8 cellular contexts compared by ENCODE assay signal in genomic region chr10:62852961-62853702, GRCh38. TPM values are rescaled to one million over a fixed set of nuclear protein-coding genes. Genes with fewer than 3 reads are reported as not detected.
A peak's percentile ranks its signal among the peaks of the same experiment; 100 is the strongest.
DNase-seq lines count a peak whose midpoint lies in the region; ATAC-seq, FAIRE-seq and TF ChIP-seq lines count a peak whose summit lies in the region.

No MANE protein-coding gene starts in this region.

- no peak for FAIRE-seq in RCC 7860 (lab: Jason Lieb, UNC)

- peak overlapping the region; percentile 96 for H3K27ac Mint-ChIP-seq in activated naive CD8-positive, alpha-beta T cell treated with anti-CD3 and anti-CD28 coated beads, Interleukin-2, amount 50 U/mL, for 24 hours

- H3K9me3 Mint-ChIP-seq in activated naive CD8-positive, alpha-beta T cell treated with anti-CD3 and anti-CD28 coated beads, Interleukin-2, amount 50 U/mL, for 24 hours = peaks cover 12% of the 10 kb centered on the region

- ATAC-seq in GM18499 (IDR thresholded peaks at IDR 0.05; ENCODE audit: insufficient read depth, unreplicated experiment) (peak; percentile 51), GM21390 (IDR thresholded peaks at IDR 0.05; ENCODE audit: unreplicated experiment) (peak; percentile 69), HG03442 (IDR thresholded peaks at IDR 0.05; ENCODE audit: unreplicated experiment) (peak; percentile 70)
- peak; percentile 70 for ATAC-seq in activated naive CD8-positive, alpha-beta T cell treated with anti-CD3 and anti-CD28 coated beads, Interleukin-2, amount 50 U/mL, for 24 hours

- no peaks in the 10 kb centered on the region for H3K36me3 ChIP-seq in brain microvascular endothelial cell (replicated peaks)

- in situ Hi-C loops in brain microvascular endothelial cell (cut with HindIII; ENCODE audit: low pct_ligation_motif_present, low sequenced_read_pairs) = no loop called here

- H3K4me1 Mint-ChIP-seq in activated naive CD8-positive, alpha-beta T cell treated with anti-CD3 and anti-CD28 coated beads, Interleukin-2, amount 50 U/mL, for 24 hours = peaks cover 72% of the 10 kb centered on the region

- H3K27me3 Mint-ChIP-seq in activated naive CD8-positive, alpha-beta T cell treated with anti-CD3 and anti-CD28 coated beads, Interleukin-2, amount 50 U/mL, for 24 hours = peaks cover 5% of the 10 kb centered on the region

- peak; percentile 65 for DNase-seq in activated naive CD8-positive, alpha-beta T cell treated with anti-CD3 and anti-CD28 coated beads, Interleukin-2, amount 50 U/mL, for 24 hours
- DNase-seq in brain microvascular endothelial cell = no peak
- DNase-seq in COLO668 (lab: John Stamatoyannopoulos, UW; ENCODE audit: unreplicated experiment) = no peak
- DNase-seq in H4 (ENCODE audit: low spot score) = no peak
- DNase-seq in RCC 7860 (ENCODE audit: low spot score) = no peak

- no peak overlapping the region for H3K4me3 ChIP-seq in brain microvascular endothelial cell (ENCODE audit: low read depth, low read length)

- H3K27ac ChIP-seq in brain microvascular endothelial cell = no peak overlapping the region

- H3K4me3 Mint-ChIP-seq in activated naive CD8-positive, alpha-beta T cell treated with anti-CD3 and anti-CD28 coated beads, Interleukin-2, amount 50 U/mL, for 24 hours = peak overlapping the region; percentile 65

- TF ChIP-seq CTCF in brain microvascular endothelial cell (IDR thresholded peaks at IDR 0.05; ENCODE audit: low read depth, low read length, missing control alignments) = no peak

- no peaks in the 10 kb centered on the region for H3K27me3 ChIP-seq in brain microvascular endothelial cell (replicated peaks)

- no peaks in the 10 kb centered on the region for H3K36me3 Mint-ChIP-seq in activated naive CD8-positive, alpha-beta T cell treated with anti-CD3 and anti-CD28 coated beads, Interleukin-2, amount 50 U/mL, for 24 hours (ENCODE audit: low read depth)

RNA-seq across cellular contexts. Expression of gene EGR2, which starts 37.0 kb away (rescaled TPM):
- 0.39 and 1.1 TPM in 2 replicates for total RNA-seq in H4 (2014; rRNA removed; shearing (Covaris generic))

RNA-seq across cellular contexts. Expression of gene ADO, which starts 48.6 kb away (rescaled TPM):
- total RNA-seq in H4 (2014; rRNA removed; shearing (Covaris generic)) = 24.0 and 24.7 TPM in 2 replicates
